8 cellular contexts compared by ENCODE assay signal in the genomic region with DNA sequence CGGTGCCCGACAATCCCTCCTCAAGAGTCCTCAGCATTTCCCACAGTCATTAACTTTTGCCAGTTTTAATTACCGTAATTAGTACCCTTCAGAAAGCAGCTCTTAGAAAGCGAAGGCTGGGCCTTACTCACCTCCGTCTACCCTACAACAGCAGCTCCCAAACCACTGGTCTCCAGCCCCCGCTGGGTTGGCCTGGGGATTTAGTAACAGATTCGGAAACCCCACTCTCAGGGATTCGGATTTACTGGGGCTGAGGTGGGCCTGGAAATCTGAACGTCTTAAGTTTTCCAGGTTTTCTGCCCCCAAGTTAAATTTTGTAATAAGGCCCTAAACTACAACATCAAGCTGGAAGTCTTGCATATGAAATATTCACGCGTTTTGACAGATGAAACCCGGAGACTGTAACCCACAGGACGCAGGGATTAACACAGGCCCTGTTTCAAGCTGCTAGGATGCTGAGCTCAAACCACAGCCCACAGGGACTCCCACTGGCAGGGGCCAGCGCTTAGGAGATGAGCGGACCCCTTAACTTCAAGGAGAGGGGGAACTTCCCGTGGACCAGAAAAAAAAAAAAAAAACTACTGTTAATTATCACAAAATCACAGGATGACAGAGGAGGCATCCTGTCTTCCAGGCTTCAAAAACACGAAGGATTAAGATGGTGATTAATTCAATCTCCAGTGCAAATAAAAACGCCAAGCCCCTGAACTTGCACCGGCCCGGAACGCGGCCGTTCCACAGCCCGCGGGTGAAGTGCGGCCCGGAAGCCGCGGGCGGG. TPM values are rescaled to one million over a fixed set of nuclear protein-coding genes. Genes with fewer than 3 reads are reported as not detected.
DNase-seq lines count a peak whose midpoint lies in the region; ATAC-seq and TF ChIP-seq lines count a peak whose summit lies in the region.

No MANE protein-coding gene starts in this region.

- DNase-seq in AG04449 (ENCODE audit: low read depth, low spot score): no peak
- DNase-seq in SK-N-SH: peak; percentile 45
- no peak for DNase-seq in NCI-H2107 (lab: John Stamatoyannopoulos, UW)

- H3K27ac Mint-ChIP-seq in nephron: peak overlapping the region; percentile 90 to 97 (median 91)

- H3K79me2 ChIP-seq in SK-N-SH (ENCODE audit: insufficient read depth): peaks cover 59% of the 10 kb centered on the region

- no peak for TF ChIP-seq CTCF in AG04449 (IDR thresholded peaks at IDR 0.05; ENCODE audit: insufficient read depth, low read length, missing control alignments)
- TF ChIP-seq CTCF in SK-N-SH (IDR thresholded peaks at IDR 0.05): no peak
- no peak for TF ChIP-seq CTCF in nephron (IDR thresholded peaks at IDR 0.05; ENCODE audit: unreplicated experiment in 3 of 3)

- CTCF ChIA-PET in AG04449 (lab: Yijun Ruan, JAX) (interaction anchor here (0.9 to 1.5 kb wide), 7 partner anchors 12 to 348 kb away, joined by 3 to 4 read pairs (median 3); a partner anchor contains a TSS), SK-N-SH (lab: Yijun Ruan, JAX) (interaction anchor here (0.7 to 1.4 kb wide), 6 partner anchors 14 to 690 kb away, joined by 3 read pairs; a partner anchor contains a TSS)

- H3K4me1 ChIP-seq in SK-N-SH (ENCODE audit: control insufficient read depth in 1 of 2, insufficient read depth in 2 of 2, low read depth in 1 of 2, low read length in 1 of 2) (peaks cover 14 to 17% of the 10 kb centered on the region in 2 experiments; a peak in 2 of 4 replicates), endocrine pancreas (ENCODE audit: control insufficient read depth, insufficient read depth, low read length) (peaks cover 19% of the 10 kb centered on the region)

- peaks cover 0 to 17% of the 10 kb centered on the region in 2 experiments for H3K36me3 ChIP-seq in SK-N-SH (replicated peaks in 1 of 2; ENCODE audit: control insufficient read depth in 1 of 2, insufficient read depth in 2 of 2, low read length in 1 of 2)
- no peaks in the 10 kb centered on the region for H3K36me3 ChIP-seq in endocrine pancreas (ENCODE audit: control insufficient read depth, insufficient read depth, low read length)

- H3K4me3 ChIP-seq in AG04449 (ENCODE audit: low read depth, low read length): peak overlapping the region; percentile 76
- peak overlapping the region; percentile 76 to 91 for H3K4me3 ChIP-seq in SK-N-SH (ENCODE audit: low read depth in 2 of 2, low read length in 1 of 2)
- H3K4me3 ChIP-seq in endocrine pancreas (ENCODE audit: control insufficient read depth, insufficient read depth, low read length): peak overlapping the region; percentile 85

- no peak overlapping the region for H2AFZ ChIP-seq in SK-N-SH (ENCODE audit: low read depth)

- H3K9me3 Mint-ChIP-seq in nephron: no peaks in the 10 kb centered on the region

- TF ChIP-seq EP300 in SK-N-SH (IDR thresholded peaks at IDR 0.05; ENCODE audit: borderline replicate concordance in 1 of 2, low read depth in 1 of 2, low read length in 1 of 2): no peak

- H3K9me2 ChIP-seq in SK-N-SH: no peaks in the 10 kb centered on the region

- H3K4me2 ChIP-seq in SK-N-SH: peak overlapping the region; percentile 95

- ATAC-seq in GM18870 (IDR thresholded peaks at IDR 0.05; ENCODE audit: unreplicated experiment): peak; percentile 21
- no peak for ATAC-seq in GM21717 (IDR thresholded peaks at IDR 0.05; ENCODE audit: unreplicated experiment)
- ATAC-seq in GM21447 (IDR thresholded peaks at IDR 0.05; ENCODE audit: unreplicated experiment): no peak

- H3K4me3 Mint-ChIP-seq in nephron: peak overlapping the region; percentile 89 to 97 (median 96)

- POLR2A ChIA-PET in AG04449 (lab: Yijun Ruan, JAX) (no interaction called here), SK-N-SH (lab: Yijun Ruan, JAX) (no interaction called here)

- H3K27ac ChIP-seq in SK-N-SH (ENCODE audit: low read depth in 2 of 2, low read length in 1 of 2): peak overlapping the region; percentile 50 to 76; a peak in 3 of 4 replicates

- 16% methylated on average over 18 of the region's 30 CpGs for WGBS in SK-N-SH (ENCODE audit: low lambda C conversion rate)

- H3K9me3 ChIP-seq in SK-N-SH (no peaks in the 10 kb centered on the region), endocrine pancreas (ENCODE audit: control insufficient read depth, low read length) (no peaks in the 10 kb centered on the region)

- H3K36me3 Mint-ChIP-seq in nephron (ENCODE audit: low read depth): peaks cover 4% of the 10 kb centered on the region

- H3K9ac ChIP-seq in SK-N-SH (peak overlapping the region; percentile 79), endocrine pancreas (ENCODE audit: control insufficient read depth, insufficient read depth, low read length) (peak overlapping the region; percentile 86)

- H3K27me3 ChIP-seq in SK-N-SH (ENCODE audit: insufficient read depth) (peaks cover 3% of the 10 kb centered on the region; the same call in 1 of the 2 replicates), endocrine pancreas (ENCODE audit: control insufficient read depth, insufficient read depth, low read length) (no peaks in the 10 kb centered on the region)

- H3K4me1 Mint-ChIP-seq in nephron: peaks cover 30% of the 10 kb centered on the region

- H3K27me3 Mint-ChIP-seq in nephron (ENCODE audit: low read depth): no peaks in the 10 kb centered on the region

- no peak for TF ChIP-seq RAD21 in SK-N-SH (IDR thresholded peaks at IDR 0.05; ENCODE audit: low read length)

- peaks cover 5% of the 10 kb centered on the region for H3F3A ChIP-seq in SK-N-SH (replicated peaks; ENCODE audit: insufficient read depth)

- H4K20me1 ChIP-seq in SK-N-SH (ENCODE audit: insufficient read depth): peaks cover 53% of the 10 kb centered on the region

TF ChIP-seq in SK-N-SH, 30 proteins besides CTCF, POLR2A, EP300 and RAD21:
- TF ChIP-seq MXI1 (IDR thresholded peaks at IDR 0.05; ENCODE audit: low read depth, low read length): peak; percentile 38; the same call in 1 of the 2 replicates
- TF ChIP-seq, protein P1, sequence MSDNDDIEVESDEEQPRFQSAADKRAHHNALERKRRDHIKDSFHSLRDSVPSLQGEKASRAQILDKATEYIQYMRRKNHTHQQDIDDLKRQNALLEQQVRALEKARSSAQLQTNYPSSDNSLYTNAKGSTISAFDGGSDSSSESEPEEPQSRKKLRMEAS (IDR thresholded peaks at IDR 0.05; ENCODE audit: low read depth): no peak

RNA-seq across cellular contexts. Expression of a gene that starts 1.0 kb away (rescaled TPM):
- polyA plus RNA-seq in SK-N-SH (2012; rRNA removed): 35.6 and 49.2 TPM in 2 replicates
- polyA plus RNA-seq in SK-N-SH (2012; cell fraction: cytosol; rRNA removed): 31.8 and 34.3 TPM in 2 replicates
- 126 and 149 TPM in 2 replicates for polyA plus RNA-seq in SK-N-SH (2012; cell fraction: nucleus; rRNA removed)

RNA-seq across cellular contexts. Expression of a gene that starts 37.3 kb away (rescaled TPM):
- polyA plus RNA-seq in SK-N-SH (2012; rRNA removed): 3.6 and 4.4 TPM in 2 replicates
- polyA plus RNA-seq in SK-N-SH (2012; cell fraction: cytosol; rRNA removed): 2.3 and 3.6 TPM in 2 replicates
- polyA plus RNA-seq in SK-N-SH (2012; cell fraction: nucleus; rRNA removed): 11.1 and 18.1 TPM in 2 replicates

RNA-seq across cellular contexts. Expression of a gene that starts 43.7 kb away (rescaled TPM):
- polyA plus RNA-seq in SK-N-SH (2012; rRNA removed): 1.3 and 1.5 TPM in 2 replicates
- polyA plus RNA-seq in SK-N-SH (2012; cell fraction: cytosol; rRNA removed): 0.58 and 1.2 TPM in 2 replicates
- 2.6 TPM in 2 replicates for polyA plus RNA-seq in SK-N-SH (2012; cell fraction: nucleus; rRNA removed)
